In genomic region chr5:140725799-140726471, GRCh38 we compare ENCODE assay signal across 8 cellular contexts. TPM values are rescaled to one million over a fixed set of nuclear protein-coding genes. Genes with fewer than 3 reads are reported as not detected.
DNase-seq lines count a peak whose midpoint lies in the region; TF ChIP-seq lines count a peak whose summit lies in the region.

No MANE protein-coding gene starts in this region.

- H3K4me2 ChIP-seq in mesenchymal stem cell (ENCODE audit: low read length, poor library complexity, severe bottlenecking) = peak overlapping the region; percentile 49

- H3K79me1 ChIP-seq in mesenchymal stem cell (replicated peaks; ENCODE audit: low read length, poor library complexity, severe bottlenecking) = no peaks in the 10 kb centered on the region

- no peak overlapping the region for H2AK5ac ChIP-seq in mesenchymal stem cell (ENCODE audit: low read length, severe bottlenecking)

- no peak overlapping the region for H3K18ac ChIP-seq in mesenchymal stem cell (ENCODE audit: low read depth in 1 of 2, low read length in 2 of 2)

- no peak overlapping the region for H4K8ac ChIP-seq in mesenchymal stem cell (ENCODE audit: low read length)

- no peak overlapping the region for H2BK120ac ChIP-seq in mesenchymal stem cell (ENCODE audit: low read depth, low read length)

- TF ChIP-seq CTCF in GM12865 (IDR thresholded peaks at IDR 0.05; ENCODE audit: insufficient read depth, low read depth, low read length, missing control alignments) = no peak

- peak overlapping the region; percentile 69 for H2AFZ ChIP-seq in mesenchymal stem cell (ENCODE audit: low read depth, low read length)

- no peak overlapping the region for H2BK5ac ChIP-seq in mesenchymal stem cell (ENCODE audit: low read depth, low read length, poor library complexity, severe bottlenecking)

- H3K27ac ChIP-seq in mesenchymal stem cell (ENCODE audit: low read length, poor library complexity, severe bottlenecking) = no peak overlapping the region

- peaks cover 1% of the 10 kb centered on the region for H3K4me1 ChIP-seq in mesenchymal stem cell (ENCODE audit: control insufficient read depth, insufficient read depth, low read depth, low read length)

- H3K4ac ChIP-seq in mesenchymal stem cell (ENCODE audit: low read depth in 1 of 2, low read length in 2 of 2) = no peak overlapping the region

- peak overlapping the region; percentile 15 for H3K9ac ChIP-seq in mesenchymal stem cell (ENCODE audit: low read length)

- peak overlapping the region; percentile 67 for H2BK15ac ChIP-seq in mesenchymal stem cell (ENCODE audit: low read depth, poor library complexity, severe bottlenecking)

- H3K9me3 ChIP-seq in mesenchymal stem cell (ENCODE audit: control insufficient read depth, low read length) = peaks cover 3% of the 10 kb centered on the region

- POLR2A ChIA-PET in HEK293T (lab: Yijun Ruan, JAX) = interaction anchor here (1.0 to 1.9 kb wide), 8 partner anchors 15 to 379 kb away, joined by 3 to 9 read pairs (median 6); partner anchors contain the start of genes ANKHD1, APBB3, HARS1 and HARS2

- H3K36me3 ChIP-seq in mesenchymal stem cell (ENCODE audit: control insufficient read depth in 1 of 2, insufficient read depth in 2 of 2, low read depth in 1 of 2, low read length in 2 of 2) = no peaks in the 10 kb centered on the region

- H3K27me3 ChIP-seq in mesenchymal stem cell (ENCODE audit: control insufficient read depth in 1 of 2, insufficient read depth in 1 of 2, low read length in 2 of 2) = no peaks in the 10 kb centered on the region

- H3K14ac ChIP-seq in mesenchymal stem cell (ENCODE audit: low read length in 2 of 2) = no peak overlapping the region

- DNase-seq in GM12865 (ENCODE audit: low read depth) (peak; percentile 94), HEK293T (ENCODE audit: extremely low spot score) (peak; percentile 69), NCI-H146 (lab: John Stamatoyannopoulos, UW) (peak; percentile 90), dermis microvascular lymphatic vessel endothelial cell (ENCODE audit: low read depth in 2 of 2) (peak; percentile 66 to 80), mesenchymal stem cell (peak; percentile 98), NCI-H187 (lab: John Stamatoyannopoulos, UW) (no peak)
- DNase-seq in activated CD4-positive, alpha-beta T cell treated with anti-CD3 and anti-CD28 coated beads, Interleukin-2, amount 50 U/mL, for 24 hours (ENCODE audit: low read depth in 1 of 2, low spot score in 1 of 2) = peak; percentile 70 to 86
- peak; percentile 90 for DNase-seq in stimulated activated CD8-positive, alpha-beta memory T cell treated with anti-CD3 and anti-CD28 coated beads, Interleukin-4, amount 100 ng/mL, for 48 hours

- no peak overlapping the region for H2BK12ac ChIP-seq in mesenchymal stem cell (ENCODE audit: low read length in 2 of 2)

- no peak overlapping the region for H4K91ac ChIP-seq in mesenchymal stem cell (ENCODE audit: low read length)

- CTCF ChIA-PET in HEK293T (lab: Yijun Ruan, JAX) = interaction anchor here (0.6 to 0.7 kb wide), 4 partner anchors 8 to 866 kb away, joined by 3 to 4 read pairs (median 3); partner anchors contain the start of gene NRG2

- WGBS in mesenchymal stem cell = 3% methylated on average over 17 of the region's 23 CpGs

- H3K23ac ChIP-seq in mesenchymal stem cell (ENCODE audit: low read length in 2 of 2) = no peak overlapping the region

- H3K4me3 ChIP-seq in GM12865 (ENCODE audit: low read depth, low read length) = peak overlapping the region; percentile 78
- H3K4me3 ChIP-seq in mesenchymal stem cell (ENCODE audit: insufficient read depth in 1 of 2, low read depth in 1 of 2, low read length in 2 of 2) = peak overlapping the region; percentile 46 to 65

TF ChIP-seq in HEK293T, 16 proteins besides CTCF, POLR2A, EP300 and RAD21:
- no peak for TF ChIP-seq CTBP1 (IDR thresholded peaks at IDR 0.05; ENCODE audit: borderline replicate concordance)
- no peak for TF ChIP-seq ZNF384 (IDR thresholded peaks at IDR 0.05)
- TF ChIP-seq FOXM1 (IDR thresholded peaks at IDR 0.05; ENCODE audit: borderline replicate concordance) = no peak
- TF ChIP-seq, protein P1, sequence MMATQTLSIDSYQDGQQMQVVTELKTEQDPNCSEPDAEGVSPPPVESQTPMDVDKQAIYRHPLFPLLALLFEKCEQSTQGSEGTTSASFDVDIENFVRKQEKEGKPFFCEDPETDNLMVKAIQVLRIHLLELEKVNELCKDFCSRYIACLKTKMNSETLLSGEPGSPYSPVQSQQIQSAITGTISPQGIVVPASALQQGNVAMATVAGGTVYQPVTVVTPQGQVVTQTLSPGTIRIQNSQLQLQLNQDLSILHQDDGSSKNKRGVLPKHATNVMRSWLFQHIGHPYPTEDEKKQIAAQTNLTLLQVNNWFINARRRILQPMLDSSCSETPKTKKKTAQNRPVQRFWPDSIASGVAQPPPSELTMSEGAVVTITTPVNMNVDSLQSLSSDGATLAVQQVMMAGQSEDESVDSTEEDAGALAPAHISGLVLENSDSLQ (IDR thresholded peaks at IDR 0.05) = peak; percentile 17; the same call in 1 of the 2 replicates

RNA-seq across cellular contexts. Expression of gene ZMAT2, which starts 25.7 kb away (rescaled TPM):
- total RNA-seq in dermis microvascular lymphatic vessel endothelial cell = 30.3 and 33.4 TPM in 2 replicates
- polyA plus RNA-seq in mesenchymal stem cell (2013, experiment 1 of 2) = 47.7 TPM
- 49.3 TPM for polyA plus RNA-seq in mesenchymal stem cell (2013, experiment 2 of 2)

RNA-seq across cellular contexts. Expression of gene HARS2, which starts 34.7 kb away (rescaled TPM):
- 23.3 and 23.6 TPM in 2 replicates for total RNA-seq in dermis microvascular lymphatic vessel endothelial cell
- polyA plus RNA-seq in mesenchymal stem cell (2013, experiment 1 of 2) = 12.0 TPM
- polyA plus RNA-seq in mesenchymal stem cell (2013, experiment 2 of 2) = 12.8 TPM

RNA-seq across cellular contexts. Expression of gene HARS1, which starts 34.8 kb away (rescaled TPM):
- total RNA-seq in dermis microvascular lymphatic vessel endothelial cell = 46.0 and 48.0 TPM in 2 replicates
- polyA plus RNA-seq in mesenchymal stem cell (2013, experiment 1 of 2) = 56.3 TPM
- polyA plus RNA-seq in mesenchymal stem cell (2013, experiment 2 of 2) = 56.1 TPM

RNA-seq across cellular contexts. Expression of gene DND1, which starts 52.6 kb away (rescaled TPM):
- 0.13 TPM in 2 replicates for total RNA-seq in dermis microvascular lymphatic vessel endothelial cell
- 0.48 TPM for polyA plus RNA-seq in mesenchymal stem cell (2013, experiment 1 of 2)
- polyA plus RNA-seq in mesenchymal stem cell (2013, experiment 2 of 2) = 0.34 TPM

Comparison
In these comparisons a context has a peak if more than half of its experiments do, and no peak if none do; other contexts are left out.
1. DNase-seq: peak in GM12865 (single experiment), HEK293T (single experiment), NCI-H146 (single experiment), activated CD4-positive, alpha-beta T cell treated with anti-CD3 and anti-CD28 coated beads, Interleukin-2, amount 50 U/mL, for 24 hours (2 of 2), dermis microvascular lymphatic vessel endothelial cell (2 of 2), mesenchymal stem cell (single experiment) and stimulated activated CD8-positive, alpha-beta memory T cell treated with anti-CD3 and anti-CD28 coated beads, Interleukin-4, amount 100 ng/mL, for 48 hours (single experiment); none in NCI-H187 (0 of 2).